Comparison of ENCODE assay signal across 25 cellular contexts in genomic region chr5:74166064-74166463, GRCh38.
A peak's percentile ranks its signal among the peaks of the same experiment; 100 is the strongest.
DNase-seq lines count a peak whose midpoint lies in the region; TF ChIP-seq lines count a peak whose summit lies in the region.
"Had no signal": no experiment of that assay in that cellular context is flagged by ENCODE, and none has a peak within 500 bp of the region (broad histone marks: within the 10 kb centered on the region; RNA-seq: fewer than 3 reads in every experiment).

No MANE protein-coding gene starts in this region.

- H3K4me3 Mint-ChIP-seq in Calu3 (ENCODE audit: low read depth, unreplicated experiment) (no peak overlapping the region), nephron progenitor cell (no peak overlapping the region)
- H3K4me3 Mint-ChIP-seq in activated naive CD4-positive, alpha-beta T cell treated with anti-CD3 and anti-CD28 coated beads, Interleukin-2, amount 10 ng/mL, durations not matched to agents 7 days and 5 days = no peak overlapping the region
- H3K4me3 Mint-ChIP-seq: activated naive CD4-positive, alpha-beta T cell treated with anti-CD3 and anti-CD28 coated beads, Interleukin-2, amount 50 U/mL, for 24 hours; neural progenitor cell; T-helper 2 cell treated with Interferon-gamma antibody and Interleukin-4, amounts not matched to agents 5 μg/mL and 100 μg/mL, for 36 hours; WTC11 had no signal

- H3K36me3 ChIP-seq in SJSA1 (no peaks in the 10 kb centered on the region), mesenchymal stem cell (ENCODE audit: control insufficient read depth in 1 of 2, insufficient read depth in 2 of 2, low read depth in 1 of 2, low read length in 2 of 2) (no peaks in the 10 kb centered on the region)
- H3K36me3 ChIP-seq: ascending aorta, BLaER1, esophagus muscularis mucosa, lower lobe of right lung, neural progenitor cell had no signal

- no peaks in the 10 kb centered on the region for H3K36me3 Mint-ChIP-seq in Calu3 (ENCODE audit: insufficient read depth, unreplicated experiment)
- no peaks in the 10 kb centered on the region for H3K36me3 Mint-ChIP-seq in activated naive CD4-positive, alpha-beta T cell treated with anti-CD3 and anti-CD28 coated beads, Interleukin-2, amount 10 ng/mL, durations not matched to agents 7 days and 5 days
- H3K36me3 Mint-ChIP-seq in nephron progenitor cell (ENCODE audit: low read depth) = no peaks in the 10 kb centered on the region
- H3K36me3 Mint-ChIP-seq: activated naive CD4-positive, alpha-beta T cell treated with anti-CD3 and anti-CD28 coated beads, Interleukin-2, amount 50 U/mL, for 24 hours; neural progenitor cell; WTC11 had no signal

- H3K4me1 ChIP-seq in SJSA1 (replicated peaks) (peaks cover 37% of the 10 kb centered on the region), mesenchymal stem cell (ENCODE audit: control insufficient read depth, insufficient read depth, low read depth, low read length) (no peaks in the 10 kb centered on the region)
- H3K4me1 ChIP-seq: ascending aorta, BLaER1, lower lobe of right lung, neural progenitor cell had no signal

- H3K79me1 ChIP-seq in mesenchymal stem cell (replicated peaks; ENCODE audit: low read length, poor library complexity, severe bottlenecking) = no peaks in the 10 kb centered on the region

- H3K4me2 ChIP-seq in mesenchymal stem cell (ENCODE audit: low read length, poor library complexity, severe bottlenecking) = no peak overlapping the region
- H3K4me2 ChIP-seq: BLaER1, neural progenitor cell had no signal

- no peak overlapping the region for H2BK15ac ChIP-seq in mesenchymal stem cell (ENCODE audit: low read depth, poor library complexity, severe bottlenecking)

- no peak overlapping the region for H3K4ac ChIP-seq in mesenchymal stem cell (ENCODE audit: low read depth in 1 of 2, low read length in 2 of 2)

- H3K27ac ChIP-seq in SJSA1 (peak overlapping the region; percentile 71), mesenchymal stem cell (ENCODE audit: low read length, poor library complexity, severe bottlenecking) (no peak overlapping the region)
- H3K27ac ChIP-seq: ascending aorta, BLaER1, esophagus muscularis mucosa, lower lobe of right lung, neural progenitor cell, RWPE1 had no signal

- H2BK12ac ChIP-seq in mesenchymal stem cell (ENCODE audit: low read length in 2 of 2) = no peak overlapping the region

- H2AK5ac ChIP-seq in mesenchymal stem cell (ENCODE audit: low read length, severe bottlenecking) = no peak overlapping the region

- H3K4me3 ChIP-seq in SJSA1 (no peak overlapping the region), choroid plexus epithelial cell (ENCODE audit: low read depth, low read length) (no peak overlapping the region), mesenchymal stem cell (ENCODE audit: insufficient read depth in 1 of 2, low read depth in 1 of 2, low read length in 2 of 2) (no peak overlapping the region)
- H3K4me3 ChIP-seq: ascending aorta, BLaER1, esophagus muscularis mucosa, lower lobe of right lung, neural progenitor cell had no signal

- BruUV-seq in Calu3 (replicated peaks; lab: Mats Ljungman, UMichigan) = no TSS peak

- H2BK120ac ChIP-seq in mesenchymal stem cell (ENCODE audit: low read depth, low read length) = no peak overlapping the region

- no peak overlapping the region for H2BK5ac ChIP-seq in mesenchymal stem cell (ENCODE audit: low read depth, low read length, poor library complexity, severe bottlenecking)

- WGBS in mesenchymal stem cell = 67% methylated on average over 2 of the region's 2 CpGs

- no peak for DNase-seq in Calu3
- DNase-seq in SJSA1 (ENCODE audit: low read depth in 1 of 2, low spot score in 2 of 2) = peak in 1 of 2 experiments; percentile 25
- DNase-seq in choroid plexus epithelial cell (ENCODE audit: low read depth) = peak; percentile 43
- DNase-seq in mesenchymal stem cell = peak; percentile 31
- DNase-seq in GM03348 (ENCODE audit: low spot score) = no peak
- no peak for DNase-seq in activated naive CD4-positive, alpha-beta T cell treated with anti-CD3 and anti-CD28 coated beads, Interleukin-2, amount 10 ng/mL, durations not matched to agents 7 days and 5 days
- no peak for DNase-seq in central memory CD4-positive, alpha-beta T cell
- DNase-seq in nephron progenitor cell = no peak
- DNase-seq: effector memory CD4-positive, alpha-beta T cell; kidney; lower lobe of right lung; NCI-H1417; NCI-H2081; NCI-H446; NCI-H82; posterior cingulate gyrus; substantia nigra had no signal

- H2AFZ ChIP-seq in mesenchymal stem cell (ENCODE audit: low read depth, low read length) = no peak overlapping the region
- H2AFZ ChIP-seq: neural progenitor cell had no signal

- H3K9me3 ChIP-seq in SJSA1 (replicated peaks) (no peaks in the 10 kb centered on the region), mesenchymal stem cell (ENCODE audit: control insufficient read depth, low read length) (no peaks in the 10 kb centered on the region)
- H3K9me3 ChIP-seq: ascending aorta, BLaER1, esophagus muscularis mucosa, lower lobe of right lung had no signal

- H3K9ac ChIP-seq in mesenchymal stem cell (ENCODE audit: low read length) = no peak overlapping the region
- H3K9ac ChIP-seq: BLaER1, neural progenitor cell had no signal

- H4K8ac ChIP-seq in mesenchymal stem cell (ENCODE audit: low read length) = no peak overlapping the region

- peak overlapping the region; percentile 15 for H3K27ac Mint-ChIP-seq in Calu3 (ENCODE audit: unreplicated experiment)
- no peak overlapping the region for H3K27ac Mint-ChIP-seq in activated naive CD4-positive, alpha-beta T cell treated with anti-CD3 and anti-CD28 coated beads, Interleukin-2, amount 10 ng/mL, durations not matched to agents 7 days and 5 days
- no peak overlapping the region for H3K27ac Mint-ChIP-seq in nephron progenitor cell
- H3K27ac Mint-ChIP-seq: activated naive CD4-positive, alpha-beta T cell treated with anti-CD3 and anti-CD28 coated beads, Interleukin-2, amount 50 U/mL, for 24 hours; neural progenitor cell; T-helper 2 cell treated with Interferon-gamma antibody and Interleukin-4, amounts not matched to agents 5 μg/mL and 100 μg/mL, for 36 hours; WTC11 had no signal

- intact Hi-C loops in Calu3 (cut with micrococcal nuclease; ENCODE audit: unreplicated experiment) = no loop called here

- TF ChIP-seq CTCF in Calu3 (IDR thresholded peaks at IDR 0.05; ENCODE audit: unreplicated experiment) (no peak), choroid plexus epithelial cell (conservative IDR thresholded peaks at IDR 0.05; ENCODE audit: low read depth, low read length) (no peak), nephron progenitor cell (IDR thresholded peaks at IDR 0.05) (no peak)

- CTCF ChIA-PET in Calu3 (lab: Charles Lee) = no interaction called here
- CTCF ChIA-PET in activated naive CD4-positive, alpha-beta T cell treated with anti-CD3 and anti-CD28 coated beads, Interleukin-2, amount 10 ng/mL, durations not matched to agents 7 days and 5 days (lab: Charles Lee) = no interaction called here

- H3K14ac ChIP-seq in mesenchymal stem cell (ENCODE audit: low read length in 2 of 2) = no peak overlapping the region

- no peak overlapping the region for H3K23ac ChIP-seq in mesenchymal stem cell (ENCODE audit: low read length in 2 of 2)

- H3K9me3 Mint-ChIP-seq in Calu3 (ENCODE audit: low read depth, unreplicated experiment) (no peaks in the 10 kb centered on the region), nephron progenitor cell (no peaks in the 10 kb centered on the region)
- H3K9me3 Mint-ChIP-seq in activated naive CD4-positive, alpha-beta T cell treated with anti-CD3 and anti-CD28 coated beads, Interleukin-2, amount 10 ng/mL, durations not matched to agents 7 days and 5 days = no peaks in the 10 kb centered on the region
- H3K9me3 Mint-ChIP-seq: activated naive CD4-positive, alpha-beta T cell treated with anti-CD3 and anti-CD28 coated beads, Interleukin-2, amount 50 U/mL, for 24 hours; neural progenitor cell; T-helper 2 cell treated with Interferon-gamma antibody and Interleukin-4, amounts not matched to agents 5 μg/mL and 100 μg/mL, for 36 hours; WTC11 had no signal

- H3K18ac ChIP-seq in mesenchymal stem cell (ENCODE audit: low read depth in 1 of 2, low read length in 2 of 2) = no peak overlapping the region

- no peak overlapping the region for H4K91ac ChIP-seq in mesenchymal stem cell (ENCODE audit: low read length)

- H3K4me1 Mint-ChIP-seq in Calu3 (ENCODE audit: low read depth, unreplicated experiment) (peaks cover 19% of the 10 kb centered on the region), nephron progenitor cell (peaks cover 9% of the 10 kb centered on the region)
- H3K4me1 Mint-ChIP-seq in activated naive CD4-positive, alpha-beta T cell treated with anti-CD3 and anti-CD28 coated beads, Interleukin-2, amount 10 ng/mL, durations not matched to agents 7 days and 5 days = no peaks in the 10 kb centered on the region
- H3K4me1 Mint-ChIP-seq: activated naive CD4-positive, alpha-beta T cell treated with anti-CD3 and anti-CD28 coated beads, Interleukin-2, amount 50 U/mL, for 24 hours had no signal

- H3K27me3 Mint-ChIP-seq in Calu3 (ENCODE audit: unreplicated experiment) = no peaks in the 10 kb centered on the region
- peaks cover 12% of the 10 kb centered on the region for H3K27me3 Mint-ChIP-seq in activated naive CD4-positive, alpha-beta T cell treated with anti-CD3 and anti-CD28 coated beads, Interleukin-2, amount 10 ng/mL, durations not matched to agents 7 days and 5 days
- peaks cover 11% of the 10 kb centered on the region for H3K27me3 Mint-ChIP-seq in nephron progenitor cell (ENCODE audit: low read depth, poor library complexity)
- H3K27me3 Mint-ChIP-seq: activated naive CD4-positive, alpha-beta T cell treated with anti-CD3 and anti-CD28 coated beads, Interleukin-2, amount 50 U/mL, for 24 hours had no signal

- H3K27me3 ChIP-seq in SJSA1 (replicated peaks) (no peaks in the 10 kb centered on the region), mesenchymal stem cell (ENCODE audit: control insufficient read depth in 1 of 2, insufficient read depth in 1 of 2, low read length in 2 of 2) (no peaks in the 10 kb centered on the region)
- H3K27me3 ChIP-seq: ascending aorta, BLaER1, esophagus muscularis mucosa, neural progenitor cell had no signal

Comparison
In these comparisons a context has a peak if more than half of its experiments do, and no peak if none do; other contexts are left out.
1. DNase-seq: peak in choroid plexus epithelial cell (single experiment) and mesenchymal stem cell (single experiment); none in Calu3 (single experiment), GM03348 (single experiment), activated naive CD4-positive, alpha-beta T cell treated with anti-CD3 and anti-CD28 coated beads, Interleukin-2, amount 10 ng/mL, durations not matched to agents 7 days and 5 days (single experiment), central memory CD4-positive, alpha-beta T cell (single experiment) and nephron progenitor cell (single experiment).